ENCODE assay signal across 1 cellular context in genomic region chr9:8825600-8826147, GRCh38.
TF ChIP-seq lines count a peak whose summit lies in the region.

No MANE protein-coding gene starts in this region.

TF ChIP-seq in H1, 55 proteins besides CTCF, POLR2A, EP300 and RAD21:
- peak; percentile 86; the same call in 1 of the 2 replicates for TF ChIP-seq YY1 (IDR thresholded peaks at IDR 0.05; ENCODE audit: low read depth, low read length)
- TF ChIP-seq CHD7 (IDR thresholded peaks at IDR 0.05; ENCODE audit: insufficient replicate concordance, low read length): peak; percentile 36
- TF ChIP-seq TAF7 (optimal IDR thresholded peaks at IDR 0.05; ENCODE audit: borderline replicate concordance, low read depth, low read length): no peak
- TF ChIP-seq RBBP5 (IDR thresholded peaks at IDR 0.05; ENCODE audit: borderline replicate concordance, low read depth, low read length): no peak
TF ChIP-seq in H1: peak in this region for 2.
